In the genomic region with DNA sequence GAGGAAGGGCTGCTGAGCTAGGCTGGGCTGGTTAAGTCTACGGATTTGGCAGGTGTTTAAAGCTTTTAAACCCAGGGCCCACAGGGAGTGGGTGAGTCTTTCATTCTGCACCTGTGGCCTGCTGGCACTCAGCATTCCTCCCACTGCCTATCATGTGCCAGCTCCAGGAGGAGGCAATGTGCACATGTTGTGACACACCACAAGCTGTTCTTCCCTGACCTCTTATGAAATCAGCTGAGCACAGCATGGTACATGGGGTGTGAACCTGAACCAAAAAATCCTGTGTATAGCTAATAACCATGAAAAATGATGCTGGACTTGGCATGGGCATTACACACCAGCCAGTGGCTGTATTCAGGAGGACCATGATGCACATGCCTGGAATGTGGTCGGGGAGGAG, we compare ENCODE assay signal across 12 cellular contexts.
A peak's percentile ranks its signal among the peaks of the same experiment; 100 is the strongest.
DNase-seq lines count a peak whose midpoint lies in the region; ATAC-seq and TF ChIP-seq lines count a peak whose summit lies in the region.
"Had no signal": no experiment of that assay in that cellular context is flagged by ENCODE, and none has a peak within 500 bp of the region (broad histone marks: within the 10 kb centered on the region; RNA-seq: fewer than 3 reads in every experiment).

No MANE protein-coding gene starts in this region.

- H3K4me3 ChIP-seq in astrocyte of the cerebellum (ENCODE audit: low read depth, low read length) (no peak overlapping the region), psoas muscle (no peak overlapping the region), vagina (no peak overlapping the region)
- H3K4me3 ChIP-seq: SJCRH30, smooth muscle cell had no signal

- H3K27ac ChIP-seq in psoas muscle (no peak overlapping the region), vagina (no peak overlapping the region)
- H3K27ac ChIP-seq: SJCRH30 had no signal

- in situ Hi-C loops in astrocyte of the cerebellum (cut with HindIII; ENCODE audit: low sequenced_read_pairs), result no loop called here

- no peaks in the 10 kb centered on the region for H3K27me3 ChIP-seq in psoas muscle (ENCODE audit: insufficient read depth in 3 of 3, low read length in 2 of 3)
- H3K27me3 ChIP-seq in vagina, result no peaks in the 10 kb centered on the region
- H3K27me3 ChIP-seq: SJCRH30 had no signal

- no peak for TF ChIP-seq POLR2A in vagina (IDR thresholded peaks at IDR 0.05)

- DNase-seq in DMS79 treated with DMSO at 0.1 percent for 48 hours (lab: John Stamatoyannopoulos, UW), result peak; percentile 17
- DNase-seq in DMS79 (lab: John Stamatoyannopoulos, UW), result no peak
- peak; percentile 95 for DNase-seq in NCI-H1436 treated with DMSO at 0.1 percent for 48 hours (lab: John Stamatoyannopoulos, UW)
- peak; percentile 45 for DNase-seq in astrocyte of the cerebellum (ENCODE audit: low read depth)
- no peak for DNase-seq in psoas muscle
- no peak for DNase-seq in NCI-H1930 (lab: John Stamatoyannopoulos, UW)
- DNase-seq in vagina (ENCODE audit: extremely low spot score in 2 of 2), result no peak
- DNase-seq: activated naive CD8-positive, alpha-beta T cell treated with anti-CD3 and anti-CD28 coated beads, Interleukin-2, amount 10 ng/mL, durations not matched to agents 7 days and 5 days; left colon; SJCRH30 had no signal

- ATAC-seq in psoas muscle (peak; percentile 31 to 40 (median 37)), HG03135 (IDR thresholded peaks at IDR 0.05; ENCODE audit: unreplicated experiment) (no peak)
- ATAC-seq: left colon had no signal

- no peaks in the 10 kb centered on the region for H3K9me3 ChIP-seq in psoas muscle
- no peaks in the 10 kb centered on the region for H3K9me3 ChIP-seq in vagina
- H3K9me3 ChIP-seq: SJCRH30 had no signal

- 30 to 44% (median 34%) methylated on average over 2 of the region's 2 CpGs for WGBS in psoas muscle, 3 donors

- intact Hi-C loops in psoas muscle (cut with DNase I) (no loop called here), vagina (cut with DNase I) (no loop called here)

- no peaks in the 10 kb centered on the region for H3K4me1 ChIP-seq in psoas muscle
- no peaks in the 10 kb centered on the region for H3K4me1 ChIP-seq in vagina
- H3K4me1 ChIP-seq: SJCRH30 had no signal

- H3K36me3 ChIP-seq in psoas muscle (ENCODE audit: insufficient read depth in 1 of 2, low read depth in 1 of 2) (no peaks in the 10 kb centered on the region), vagina (no peaks in the 10 kb centered on the region)
- H3K36me3 ChIP-seq: SJCRH30 had no signal

- no peak for TF ChIP-seq CTCF in astrocyte of the cerebellum (IDR thresholded peaks at IDR 0.05; ENCODE audit: low read depth, low read length, missing control alignments)
- TF ChIP-seq CTCF in psoas muscle (IDR thresholded peaks at IDR 0.05), result no peak
- TF ChIP-seq CTCF in vagina (IDR thresholded peaks at IDR 0.05), result no peak

Comparison
In these comparisons a context has a peak if more than half of its experiments do, and no peak if none do; other contexts are left out.
1. DNase-seq: peak in DMS79 treated with DMSO at 0.1 percent for 48 hours (single experiment), NCI-H1436 treated with DMSO at 0.1 percent for 48 hours (single experiment) and astrocyte of the cerebellum (single experiment); none in DMS79 (single experiment), psoas muscle (0 of 2), NCI-H1930 (0 of 2) and vagina (0 of 2).